Comparison of ENCODE assay signal across 23 cellular contexts in genomic region chr3:10423171-10423882, GRCh38.
A peak's percentile ranks its signal among the peaks of the same experiment; 100 is the strongest.
DNase-seq lines count a peak whose midpoint lies in the region; ATAC-seq, FAIRE-seq and TF ChIP-seq lines count a peak whose summit lies in the region.
"Had no signal": no experiment of that assay in that cellular context is flagged by ENCODE, and none has a peak within 500 bp of the region (broad histone marks: within the 10 kb centered on the region; RNA-seq: fewer than 3 reads in every experiment).

No MANE protein-coding gene starts in this region.

- no peaks in the 10 kb centered on the region for H3K79me2 ChIP-seq in H9 (ENCODE audit: insufficient read depth, low read length)
- no peaks in the 10 kb centered on the region for H3K79me2 ChIP-seq in H1 (ENCODE audit: control insufficient read depth in 1 of 2, insufficient read depth in 2 of 2, low read length in 2 of 2)

- no peak for FAIRE-seq in H1 (lab: Jason Lieb, UNC)

- peak; percentile 48 to 64 for TF ChIP-seq RAD21 in H1 (IDR thresholded peaks at IDR 0.05 in 1 of 2, conservative IDR thresholded peaks at IDR 0.05 in 1 of 2; ENCODE audit: low read depth in 2 of 2, low read length in 2 of 2)

- H4K20me1 ChIP-seq in H9 (ENCODE audit: control insufficient read depth, insufficient read depth, insufficient read length) (no peaks in the 10 kb centered on the region), H1 (replicated peaks in 1 of 2; ENCODE audit: control insufficient read depth in 1 of 2, insufficient read depth in 2 of 2, low read length in 2 of 2) (no peaks in the 10 kb centered on the region)

- H3K9me3 ChIP-seq in H9 (ENCODE audit: control insufficient read depth, low read depth, low read length), result no peaks in the 10 kb centered on the region
- H3K9me3 ChIP-seq in H1 (ENCODE audit: insufficient read depth in 2 of 2, low read depth in 1 of 2, low read length in 1 of 2), result no peaks in the 10 kb centered on the region
- H3K9me3 ChIP-seq in CD4-positive, alpha-beta T cell (ENCODE audit: control insufficient read depth, low read length), result no peaks in the 10 kb centered on the region
- H3K9me3 ChIP-seq: SJCRH30 had no signal

- H3K9me3 Mint-ChIP-seq in H9, result no peaks in the 10 kb centered on the region
- H3K9me3 Mint-ChIP-seq in CD4-positive, alpha-beta T cell, result no peaks in the 10 kb centered on the region

- no peak for ATAC-seq in CD4-positive, alpha-beta T cell (ENCODE audit: poor library complexity)
- ATAC-seq: Right ventricle myocardium inferior, SK-N-SH treated with all-trans-retinoic acid at 6 μM for 48 hours had no signal

- H4K91ac ChIP-seq in H9 (ENCODE audit: insufficient read length, low read depth, low read length) (no peak overlapping the region), H1 (replicated peaks; ENCODE audit: insufficient read length, low read length) (no peak overlapping the region)

- peaks cover 1 to 10% of the 10 kb centered on the region in 2 experiments; a peak in 2 of 4 replicates for H3K4me1 Mint-ChIP-seq in H9
- peaks cover 12% of the 10 kb centered on the region for H3K4me1 Mint-ChIP-seq in CD4-positive, alpha-beta T cell (ENCODE audit: low read depth)

- H3K4ac ChIP-seq in H9 (ENCODE audit: low read depth, low read length), result no peak overlapping the region
- H3K4ac ChIP-seq in H1 (replicated peaks; ENCODE audit: insufficient read length, low read depth, low read length), result no peak overlapping the region

- H3K23me2 ChIP-seq in H9 (ENCODE audit: insufficient read length, low read depth, low read length, poor library complexity, severe bottlenecking) (peaks cover 2% of the 10 kb centered on the region), H1 (ENCODE audit: low read depth, low read length) (no peaks in the 10 kb centered on the region)

- H3K27me3 ChIP-seq in GM06990 (replicated peaks; ENCODE audit: control insufficient read depth, insufficient read depth, low read length) (no peaks in the 10 kb centered on the region; the same call in 1 of the 2 replicates), H9 (ENCODE audit: insufficient read depth, low read length) (no peaks in the 10 kb centered on the region), H1 (replicated peaks in 1 of 4; ENCODE audit: control insufficient read depth in 3 of 4, extremely low read depth in 1 of 4, insufficient read depth in 3 of 4, low read length in 3 of 4) (no peaks in the 10 kb centered on the region)
- no peaks in the 10 kb centered on the region for H3K27me3 ChIP-seq in CD4-positive, alpha-beta T cell (ENCODE audit: control insufficient read depth, insufficient read depth, low read length)

- H3K36me3 ChIP-seq in GM06990 (ENCODE audit: control insufficient read depth, insufficient read depth, low read length), result no peaks in the 10 kb centered on the region
- no peaks in the 10 kb centered on the region for H3K36me3 ChIP-seq in H1 (ENCODE audit: control insufficient read depth in 2 of 4, insufficient read depth in 4 of 4, low read length in 3 of 4)
- H3K36me3 ChIP-seq: SJCRH30 had no signal

- H2BK15ac ChIP-seq in H9 (ENCODE audit: low read depth, low read length) (no peak overlapping the region), H1 (ENCODE audit: low read length) (no peak overlapping the region)

- TF ChIP-seq POLR2A in H1 (IDR thresholded peaks at IDR 0.05; ENCODE audit: control extremely low read depth in 1 of 2, low read depth in 2 of 2, low read length in 2 of 2), result no peak

- H3K9ac ChIP-seq in H9 (ENCODE audit: extremely low read depth, insufficient read length, low read length) (no peak overlapping the region), H1 (replicated peaks in 1 of 4; ENCODE audit: extremely low read depth in 1 of 4, low read depth in 3 of 4, low read length in 3 of 4) (no peak overlapping the region)

- H3K14ac ChIP-seq in H9 (ENCODE audit: insufficient read depth, low read length), result no peak overlapping the region; the same call in 1 of the 2 replicates
- no peak overlapping the region for H3K14ac ChIP-seq in H1 (ENCODE audit: insufficient read length)

- CTCF ChIA-PET in H1 (lab: Charles Lee; ENCODE audit: partially characterized antibody), result interaction anchor here (0.7 to 3.5 kb wide), 21 partner anchors 9 to 316 kb away, joined by 3 to 23 read pairs (median 4); no protein-coding TSS in a partner anchor
- CTCF ChIA-PET in CD4-positive, alpha-beta T cell (lab: Charles Lee), result interaction anchor here (0.6 kb wide), 1 partner anchor 1352 kb away, joined by 6 read pairs; no protein-coding TSS in a partner anchor

- H2BK20ac ChIP-seq in H9 (ENCODE audit: low read depth, low read length, poor library complexity, severe bottlenecking), result no peak overlapping the region
- H2BK20ac ChIP-seq in H1 (ENCODE audit: low read length), result no peak overlapping the region

- H2AFZ ChIP-seq in H9 (ENCODE audit: low read length) (no peak overlapping the region), H1 (ENCODE audit: low read length) (peak overlapping the region; percentile 90; the same call in 1 of the 2 replicates)
- H2AFZ ChIP-seq: PC-9 had no signal

- H3K23ac ChIP-seq in H9 (ENCODE audit: insufficient read length, low read depth, low read length) (no peak overlapping the region), H1 (ENCODE audit: insufficient read length) (no peak overlapping the region)

- H3T11ph ChIP-seq in H9 (ENCODE audit: low read length), result no peak overlapping the region

- H3K56ac ChIP-seq in H9 (ENCODE audit: insufficient read length, low read depth, low read length), result no peak overlapping the region
- no peak overlapping the region for H3K56ac ChIP-seq in H1 (replicated peaks; ENCODE audit: insufficient read length, low read depth, low read length)

- peak; percentile 15 for TF ChIP-seq CTCF in GM06990 (IDR thresholded peaks at IDR 0.05; ENCODE audit: insufficient read depth, low read length, poor library complexity, severe bottlenecking)
- peak; percentile 57 for TF ChIP-seq CTCF in H9 (conservative IDR thresholded peaks at IDR 0.05)
- TF ChIP-seq CTCF in H1 (IDR thresholded peaks at IDR 0.05; ENCODE audit: control extremely low read depth in 1 of 3, insufficient read depth in 1 of 3, low read depth in 1 of 3, low read length in 3 of 3), result peak; percentile 54 to 69 (median 65)
- TF ChIP-seq CTCF in CD4-positive, alpha-beta T cell (IDR thresholded peaks at IDR 0.05), result no peak

- no CpG with 5 or more reads among the region's 14 CpGs for WGBS in H9 (ENCODE audit: extremely low coverage, insufficient read length, low lambda C conversion rate)
- 86% methylated on average over 14 of the region's 14 CpGs; no CpG with 5 or more reads in 1 of the 2 experiments for WGBS in H1 (ENCODE audit: extremely low coverage in 1 of 2, insufficient coverage in 1 of 2, insufficient read length in 1 of 2, insufficient replicate concordance in 2 of 2, low coverage in 1 of 2, low lambda C conversion rate in 2 of 2, missing lambda C conversion rate in 1 of 2), 2 experiments

- H2BK5ac ChIP-seq in H9 (ENCODE audit: insufficient read length, low read length), result no peak overlapping the region
- H2BK5ac ChIP-seq in H1 (ENCODE audit: low read depth, low read length), result no peak overlapping the region

- H3K27ac Mint-ChIP-seq in H9, result no peak overlapping the region
- H3K27ac Mint-ChIP-seq in CD4-positive, alpha-beta T cell, result no peak overlapping the region
- H3K27ac Mint-ChIP-seq: B cell had no signal

- H2AK5ac ChIP-seq in H9 (ENCODE audit: insufficient read length, low read length) (no peak overlapping the region), H1 (ENCODE audit: low read depth, low read length) (no peak overlapping the region)

- no peak overlapping the region for H3K4me3 ChIP-seq in GM06990 (replicated peaks; ENCODE audit: low read depth, low read length)
- H3K4me3 ChIP-seq in H1 (ENCODE audit: extremely low read depth in 1 of 4, insufficient read depth in 2 of 4, low read depth in 3 of 4, low read length in 4 of 4), result no peak overlapping the region
- H3K4me3 ChIP-seq: PC-9, SJCRH30 had no signal

- H3K79me1 ChIP-seq in H9 (ENCODE audit: insufficient read depth, low read depth, low read length, poor library complexity, severe bottlenecking) (no peaks in the 10 kb centered on the region), H1 (ENCODE audit: low read depth, low read length) (no peaks in the 10 kb centered on the region)

- intact Hi-C loops in CD4-positive, alpha-beta T cell (cut with DNase I, micrococcal nuclease), result no loop called here

- no peak overlapping the region for H2BK120ac ChIP-seq in H9 (ENCODE audit: low read depth, low read length, poor library complexity, severe bottlenecking)
- H2BK120ac ChIP-seq in H1 (replicated peaks; ENCODE audit: low read depth, low read length), result no peak overlapping the region

- H3K18ac ChIP-seq in H9 (ENCODE audit: insufficient read length, low read depth, low read length) (no peak overlapping the region), H1 (ENCODE audit: extremely low read depth, low read length) (no peak overlapping the region)

- H4K5ac ChIP-seq in H9 (ENCODE audit: insufficient read length, low read depth, low read length) (no peak overlapping the region), H1 (ENCODE audit: insufficient read length, low read depth, low read length) (no peak overlapping the region)

- H4K8ac ChIP-seq in H9 (replicated peaks; ENCODE audit: insufficient read length, low read depth, low read length), result no peak overlapping the region
- peak overlapping the region; percentile 72; the same call in 1 of the 2 replicates for H4K8ac ChIP-seq in H1 (ENCODE audit: extremely low read depth, insufficient read depth, low read length)

- peaks cover 12% of the 10 kb centered on the region for H3K27me3 Mint-ChIP-seq in H9 (ENCODE audit: low read depth)
- H3K27me3 Mint-ChIP-seq in CD4-positive, alpha-beta T cell, result no peaks in the 10 kb centered on the region
- H3K27me3 Mint-ChIP-seq: B cell had no signal

- POLR2A ChIA-PET in H1 (lab: Charles Lee; ENCODE audit: partially characterized antibody), result no interaction called here
- POLR2A ChIA-PET in CD4-positive, alpha-beta T cell (lab: Charles Lee), result no interaction called here

- no peak for TF ChIP-seq EP300 in H1 (IDR thresholded peaks at IDR 0.05; ENCODE audit: borderline replicate concordance in 1 of 2, low read depth in 2 of 2, low read length in 2 of 2)

- H3K27ac ChIP-seq in H9 (ENCODE audit: insufficient read length, low read depth, low read length) (no peak overlapping the region), H1 (ENCODE audit: low read depth, low read length) (no peak overlapping the region)
- H3K27ac ChIP-seq in CD4-positive, alpha-beta T cell (ENCODE audit: low read depth, low read length), result no peak overlapping the region
- H3K27ac ChIP-seq: PC-9, SJCRH30 had no signal

- H3K4me1 ChIP-seq in H9 (ENCODE audit: insufficient read depth, low read length) (no peaks in the 10 kb centered on the region), H1 (replicated peaks in 1 of 4; ENCODE audit: control insufficient read depth in 3 of 4, insufficient read depth in 4 of 4, low read length in 3 of 4) (no peaks in the 10 kb centered on the region)
- H3K4me1 ChIP-seq: SJCRH30 had no signal

- DNase-seq in GM06990 (ENCODE audit: extremely low read depth, insufficient read length) (no peak), H9 (peak; percentile 65), H1 (ENCODE audit: low read depth in 1 of 2, low spot score in 2 of 2) (peak in 1 of 2 experiments; percentile 65), iPS-NIHi7 (ENCODE audit: extremely low spot score) (peak; percentile 44), GM19238 (ENCODE audit: insufficient read length, low spot score) (no peak)
- DNase-seq in CD4-positive, alpha-beta T cell, result no peak
- no peak for DNase-seq in activated naive CD4-positive, alpha-beta T cell treated with Interleukin-2 at 50 U/mL for 16 hours
- DNase-seq in activated CD4-positive, alpha-beta T cell treated with anti-CD3 and anti-CD28 coated beads, Interleukin-2, amount 50 U/mL, for 48 hours, result no peak
- DNase-seq: DMS153, DND-41, Kasumi-1, NCI-H1092 treated with DMSO at 0.1 percent for 48 hours, NCI-H1436, NCI-H187, NCI-H2171 treated with DMSO at 0.1 percent for 48 hours, NCI-H345, NCI-H510A treated with DMSO at 0.1 percent for 48 hours, NCI-H774, PC-9, SJCRH30 had no signal

- no peak overlapping the region for H3K4me3 Mint-ChIP-seq in H9
- no peak overlapping the region for H3K4me3 Mint-ChIP-seq in CD4-positive, alpha-beta T cell
- H3K4me3 Mint-ChIP-seq: B cell had no signal

- H2BK12ac ChIP-seq in H9 (ENCODE audit: insufficient read length, low read depth, low read length) (no peak overlapping the region), H1 (ENCODE audit: low read depth, low read length) (no peak overlapping the region)

- H3K36me3 Mint-ChIP-seq in H9 (ENCODE audit: insufficient read depth in 1 of 3, low read depth in 3 of 3), result no peaks in the 10 kb centered on the region
- H3K36me3 Mint-ChIP-seq in CD4-positive, alpha-beta T cell (ENCODE audit: low read depth), result no peaks in the 10 kb centered on the region

- H3K4me2 ChIP-seq in H9 (ENCODE audit: insufficient read depth, insufficient read length, low read length), result no peak overlapping the region
- no peak overlapping the region for H3K4me2 ChIP-seq in H1 (ENCODE audit: insufficient read depth in 1 of 2, low read depth in 2 of 2, low read length in 2 of 2)
- H3K4me2 ChIP-seq: PC-9 had no signal

Comparison
In these comparisons a context has a peak if more than half of its experiments do, and no peak if none do; other contexts are left out.
1. DNase-seq: peak in H9 (single experiment) and iPS-NIHi7 (single experiment); none in GM06990 (single experiment), CD4-positive, alpha-beta T cell (0 of 10), activated naive CD4-positive, alpha-beta T cell treated with Interleukin-2 at 50 U/mL for 16 hours (single experiment), activated CD4-positive, alpha-beta T cell treated with anti-CD3 and anti-CD28 coated beads, Interleukin-2, amount 50 U/mL, for 48 hours (0 of 2) and GM19238 (single experiment).